26 cellular contexts compared by ENCODE assay signal in genomic region chr7:156579566-156579965, GRCh38.
"Had no signal": no experiment of that assay in that cellular context is flagged by ENCODE, and none has a peak within 500 bp of the region (broad histone marks: within the 10 kb centered on the region; RNA-seq: fewer than 3 reads in every experiment).

No MANE protein-coding gene starts in this region.

- DNase-seq: activated CD4-positive, alpha-beta T cell treated with anti-CD3 and anti-CD28 coated beads for 1 hour; activated CD4-positive, alpha-beta T cell treated with anti-CD3 and anti-CD28 coated beads, Interleukin-2, amount 50 U/mL, for 1 hour; activated gamma-delta T cell treated with Interleukin-2 at 50 U/mL for 16 hours; activated T-cell treated with anti-CD3 and anti-CD28 coated beads, Interleukin-2, amount 50 U/mL, for 1 hour; aorta; brain microvascular endothelial cell; colonic mucosa; heart right ventricle; kidney; left lung; naive thymus-derived CD8-positive, alpha-beta T cell; stimulated activated CD4-positive, alpha-beta T cell treated with anti-CD3 and anti-CD28 coated beads, Interleukin-12 subunit alpha, Interleukin-12 subunit beta, amount 100 ng/mL, for 4 hours; stimulated activated CD4-positive, alpha-beta T cell treated with anti-CD3 and anti-CD28 coated beads, Interleukin-4, amount 100 ng/mL, for 4 hours; SW 1271; T-helper 17 cell; transverse colon; WERI-Rb-1 had no signal

- ATAC-seq: heart right ventricle; left lung; naive thymus-derived CD8-positive, alpha-beta T cell; T-helper 17 cell had no signal

- H3K9me3 ChIP-seq: colonic mucosa, left lung, prostate gland, transverse colon had no signal

- H3K27me3 ChIP-seq: brain microvascular endothelial cell, colonic mucosa, left lung, right atrium auricular region, transverse colon had no signal

- H3K27ac Mint-ChIP-seq: activated naive CD4-positive, alpha-beta T cell treated with anti-CD3 and anti-CD28 coated beads, Interleukin-2, amount 50 U/mL, for 24 hours; mesothelial cell of epicardium; stimulated activated naive CD8-positive, alpha-beta T cell treated with anti-CD3 and anti-CD28 coated beads, Interleukin-15, Interleukin-2, amounts not matched to agents 100 ng/mL and 50 ng/mL, for 24 hours; T-helper 17 cell had no signal

- H3K4me1 ChIP-seq: colonic mucosa, heart right ventricle, left lung, prostate gland, right atrium auricular region, transverse colon had no signal

- H3K4me3 ChIP-seq: colonic mucosa, heart right ventricle, left lung, lung, prostate gland, right atrium auricular region, transverse colon had no signal

- H3K4me1 Mint-ChIP-seq: activated naive CD4-positive, alpha-beta T cell treated with anti-CD3 and anti-CD28 coated beads, Interleukin-2, amount 50 U/mL, for 24 hours; central memory CD8-positive, alpha-beta T cell; mesothelial cell of epicardium had no signal

- H3K9me3 Mint-ChIP-seq: activated naive CD4-positive, alpha-beta T cell treated with anti-CD3 and anti-CD28 coated beads, Interleukin-2, amount 50 U/mL, for 24 hours; stimulated activated naive CD8-positive, alpha-beta T cell treated with anti-CD3 and anti-CD28 coated beads, Interleukin-15, Interleukin-2, amounts not matched to agents 100 ng/mL and 50 ng/mL, for 24 hours had no signal

- H3K4me3 Mint-ChIP-seq: activated naive CD4-positive, alpha-beta T cell treated with anti-CD3 and anti-CD28 coated beads, Interleukin-2, amount 50 U/mL, for 24 hours; central memory CD8-positive, alpha-beta T cell; mesothelial cell of epicardium; naive thymus-derived CD8-positive, alpha-beta T cell; stimulated activated naive CD8-positive, alpha-beta T cell treated with anti-CD3 and anti-CD28 coated beads, Interleukin-15, Interleukin-2, amounts not matched to agents 100 ng/mL and 50 ng/mL, for 24 hours; T-helper 17 cell had no signal

- FAIRE-seq: kidney, TTC549, urothelium cell line had no signal

- H3K36me3 ChIP-seq: brain microvascular endothelial cell, colonic mucosa, heart right ventricle, left lung, prostate gland, right atrium auricular region, transverse colon, WERI-Rb-1 had no signal

- H3K36me3 Mint-ChIP-seq: activated naive CD4-positive, alpha-beta T cell treated with anti-CD3 and anti-CD28 coated beads, Interleukin-2, amount 50 U/mL, for 24 hours; mesothelial cell of epicardium had no signal

- H3K27ac ChIP-seq: brain microvascular endothelial cell, colonic mucosa, heart right ventricle, left lung, prostate gland, right atrium auricular region, transverse colon, WERI-Rb-1 had no signal
